ENCODE assay signal across 1 cellular context in the genomic region with DNA sequence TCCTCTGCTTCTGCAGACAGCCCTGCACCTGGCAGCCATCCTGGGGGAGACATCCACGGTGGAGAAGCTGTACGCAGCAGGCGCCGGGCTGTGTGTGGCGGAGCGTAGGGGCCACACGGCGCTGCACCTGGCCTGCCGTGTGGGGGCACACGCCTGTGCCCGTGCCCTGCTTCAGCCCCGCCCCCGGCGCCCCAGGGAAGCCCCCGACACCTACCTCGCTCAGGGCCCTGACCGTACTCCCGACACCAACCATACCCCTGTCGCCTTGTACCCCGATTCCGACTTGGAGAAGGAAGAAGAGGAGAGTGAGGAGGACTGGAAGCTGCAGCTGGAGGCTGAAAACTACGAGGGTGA.
TF ChIP-seq lines count a peak whose summit lies in the region.

No MANE protein-coding gene starts in this region.

TF ChIP-seq in A549, 52 proteins besides CTCF, POLR2A, EP300 and RAD21 (continued from another document):
- no peak for TF ChIP-seq PHF8 (IDR thresholded peaks at IDR 0.05; ENCODE audit: borderline replicate concordance, low read depth)
TF ChIP-seq in A549: peak in this region for 0.
